Comparison of ENCODE assay signal across 19 cellular contexts in the genomic region with DNA sequence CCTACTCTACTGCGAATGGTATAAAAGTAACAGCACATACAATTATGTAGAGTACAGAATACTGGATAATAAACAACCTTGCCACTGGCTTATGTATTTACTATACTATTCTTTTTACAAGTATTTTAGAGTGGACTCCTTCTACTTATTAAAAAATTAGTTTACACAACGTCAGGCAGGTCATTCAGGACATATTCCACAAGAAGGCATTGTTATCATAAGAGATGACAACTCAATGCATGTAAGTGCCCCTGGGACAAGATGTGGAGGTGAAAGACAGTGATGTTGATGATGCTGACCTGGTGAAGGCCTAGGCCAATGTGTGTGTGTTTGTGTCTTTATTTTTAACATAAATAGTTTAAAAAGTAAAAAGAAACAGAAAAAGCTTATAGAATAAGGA.
DNase-seq lines count a peak whose midpoint lies in the region; ATAC-seq, FAIRE-seq and TF ChIP-seq lines count a peak whose summit lies in the region.
"Had no signal": no experiment of that assay in that cellular context is flagged by ENCODE, and none has a peak within 500 bp of the region (broad histone marks: within the 10 kb centered on the region; RNA-seq: fewer than 3 reads in every experiment).

No MANE protein-coding gene starts in this region.

- no peak for TF ChIP-seq CTCF in GM10248 (IDR thresholded peaks at IDR 0.05; ENCODE audit: control extremely low read depth, extremely low read depth, low read depth, missing control alignments)
- no peak for TF ChIP-seq CTCF in D721Med (IDR thresholded peaks at IDR 0.05; ENCODE audit: insufficient read depth, missing control alignments)

- CTCF ChIA-PET in GM10248 (lab: Yijun Ruan, JAX) = no interaction called here

- POLR2A ChIA-PET in GM10248 (lab: Yijun Ruan, JAX) = no interaction called here

- DNase-seq in A172 (ENCODE audit: low spot score) (peak; percentile 25), DMS53 (lab: John Stamatoyannopoulos, UW) (peak; percentile 57), NCI-H524 (lab: John Stamatoyannopoulos, UW) (peak; percentile 65 to 82), RKO (ENCODE audit: low spot score) (peak; percentile 12), GM10248 (ENCODE audit: extremely low spot score) (no peak), D721Med (ENCODE audit: insufficient read length, low spot score) (no peak)
- DNase-seq: ACHN; C1 segment of cervical spinal cord; GF-D8; KBM-7; NCI-H1092 treated with DMSO at 0.1 percent for 48 hours; NCI-H2227 treated with DMSO at 0.1 percent for 48 hours; NCI-H510A treated with DMSO at 0.1 percent for 48 hours; NK-92 treated with Interleukin-12 subunit alpha and Interleukin-12 subunit beta, amount 100 ng/mL, for 24 hours; RPMI8226 had no signal

- FAIRE-seq in D721Med (lab: Jason Lieb, UNC) = no peak
- FAIRE-seq: GM12891, GM18507, HepG2 had no signal

- ATAC-seq in GM18519 (IDR thresholded peaks at IDR 0.05; ENCODE audit: low FRiP score, unreplicated experiment) = no peak
- ATAC-seq: HepG2 had no signal

Comparison
In these comparisons a context has a peak if more than half of its experiments do, and no peak if none do; other contexts are left out.
1. DNase-seq: peak in A172 (single experiment), DMS53 (single experiment), NCI-H524 (2 of 2) and RKO (single experiment); none in GM10248 (single experiment) and D721Med (single experiment).